ENCODE assay signal across 36 cellular contexts in genomic region chr10:43134126-43134905, GRCh38. TPM values are rescaled to one million over a fixed set of nuclear protein-coding genes. Genes with fewer than 3 reads are reported as not detected.
A peak's percentile ranks its signal among the peaks of the same experiment; 100 is the strongest.
DNase-seq lines count a peak whose midpoint lies in the region; ATAC-seq, FAIRE-seq and TF ChIP-seq lines count a peak whose summit lies in the region.
"Had no signal": no experiment of that assay in that cellular context is flagged by ENCODE, and none has a peak within 500 bp of the region (broad histone marks: within the 10 kb centered on the region; RNA-seq: fewer than 3 reads in every experiment).

No MANE protein-coding gene starts in this region.

- no peak overlapping the region for H2AFZ ChIP-seq in smooth muscle cell (ENCODE audit: low read depth)

- H3K4me2 ChIP-seq in A549 (peak overlapping the region; percentile 27; the same call in 1 of the 3 replicates), smooth muscle cell (no peak overlapping the region)
- H3K4me2 ChIP-seq in BLaER1 treated with 17β-estradiol and CSF1 and Interleukin-3, amounts not matched to agents 10 nM and 100 nM: peak overlapping the region in 10 of 11 experiments; percentile 5 to 98 (median 68); a peak in 14 of 22 replicates

- no peaks in the 10 kb centered on the region for H3K36me3 ChIP-seq in BLaER1 treated with 17β-estradiol and CSF1 and Interleukin-3, amounts not matched to agents 10 nM and 100 nM
- H3K36me3 ChIP-seq in uterus (no peaks in the 10 kb centered on the region), smooth muscle cell (ENCODE audit: low read depth) (no peaks in the 10 kb centered on the region)
- H3K36me3 ChIP-seq: colonic mucosa, left lung, right atrium auricular region, thoracic aorta, WERI-Rb-1 had no signal

- peaks cover 27% of the 10 kb centered on the region for H3K79me2 ChIP-seq in smooth muscle cell (ENCODE audit: low read depth)

- POLR2A ChIA-PET in A549 (lab: Yijun Ruan, JAX): no interaction called here

- TF ChIP-seq EP300 in A549 (IDR thresholded peaks at IDR 0.05): no peak

- BruUV-seq in Calu3 (replicated peaks; lab: Mats Ljungman, UMichigan): no TSS peak

- ATAC-seq in A549: no peak
- ATAC-seq: left lung; Panc1; stimulated activated naive CD8-positive, alpha-beta T cell treated with anti-CD3 and anti-CD28 coated beads, Interleukin-15, amount 100 ng/mL, for 72 hours had no signal

- no peak overlapping the region for H3K27ac Mint-ChIP-seq in Calu3 (ENCODE audit: unreplicated experiment)
- H3K27ac Mint-ChIP-seq: activated naive CD8-positive, alpha-beta T cell treated with anti-CD3 and anti-CD28 coated beads, Interleukin-2, amount 10 ng/mL, durations not matched to agents 7 days and 5 days; activated T-cell treated with anti-CD3 and anti-CD28 coated beads, Interleukin-2, amount 50 U/mL, for 24 hours; stimulated activated naive CD8-positive, alpha-beta T cell treated with anti-CD3 and anti-CD28 coated beads, Interleukin-15, amount 100 ng/mL, for 72 hours had no signal

- peaks cover 4% of the 10 kb centered on the region for H3K4me1 Mint-ChIP-seq in Calu3 (ENCODE audit: low read depth, unreplicated experiment)

- intact Hi-C loops in Calu3 (cut with micrococcal nuclease; ENCODE audit: unreplicated experiment): loop anchor here (10.0 kb wide), 1 partner anchor 220 kb away; no protein-coding TSS in a partner anchor
- intact Hi-C loops in uterus (cut with DNase I; ENCODE audit: low total_unique reads): no loop called here

- WGBS in A549 (ENCODE audit: missing lambda C conversion rate): 55% methylated on average over 5 of the region's 5 CpGs
- 87% methylated on average over 5 of the region's 5 CpGs for WGBS in smooth muscle cell (ENCODE audit: low lambda C conversion rate)

- CTCF ChIA-PET in A549 (lab: Yijun Ruan, JAX) (interaction anchor here (0.9 kb wide), 1 partner anchor 29 kb away, joined by 3 read pairs; no protein-coding TSS in a partner anchor), Calu3 (lab: Charles Lee) (no interaction called here)

- DNase-seq in A549 (ENCODE audit: low read depth in 1 of 2, low spot score in 1 of 2) (no peak), M059J (ENCODE audit: low read depth) (peak; percentile 19), iPS-NIHi7 (ENCODE audit: extremely low spot score) (peak; percentile 2), Calu3 (no peak), uterus (no peak), smooth muscle cell (lab: John Stamatoyannopoulos, UW; ENCODE audit: unreplicated experiment) (no peak)
- DNase-seq: activated CD4-positive, alpha-beta T cell treated with anti-CD3 and anti-CD28 coated beads for 4 hours; activated effector memory CD4-positive, alpha-beta T cell treated with anti-CD3 and anti-CD28 coated beads, Interleukin-2, amount 50 U/mL, for 16 hours; activated naive CD8-positive, alpha-beta T cell treated with anti-CD3 and anti-CD28 coated beads, Interleukin-2, amount 10 ng/mL, durations not matched to agents 7 days and 5 days; activated T-cell treated with anti-CD3 and anti-CD28 coated beads, Interleukin-2, amount 50 U/mL, for 24 hours; aorta; COR-L47; DMS79 treated with DMSO at 0.1 percent for 48 hours; effector CD4-positive, alpha-beta T cell; left lung; NCI-H1105 treated with DMSO at 0.1 percent for 48 hours; NCI-H2029; NCI-H226; NCI-H526 treated with DMSO at 0.1 percent for 48 hours; SHP77; stimulated activated CD4-positive, alpha-beta T cell treated with anti-CD3 and anti-CD28 coated beads, Interleukin-2, amount 100 ng/mL, for 24 hours; stimulated activated naive CD8-positive, alpha-beta T cell treated with anti-CD3 and anti-CD28 coated beads, Interleukin-15, amount 100 ng/mL, for 72 hours; T1000; WERI-Rb-1 had no signal

- H4K20me1 ChIP-seq in BLaER1 treated with 17β-estradiol and CSF1 and Interleukin-3, amounts not matched to agents 10 nM and 100 nM: peaks cover 0 to 10% (median 0%) of the 10 kb centered on the region in 11 experiments; a peak in 2 of 22 replicates
- H4K20me1 ChIP-seq in smooth muscle cell (ENCODE audit: low read depth): peaks cover 4% of the 10 kb centered on the region

- no peak for TF ChIP-seq RAD21 in A549 (conservative IDR thresholded peaks at IDR 0.05 in 1 of 2, IDR thresholded peaks at IDR 0.05 in 1 of 2)

- H3K27ac ChIP-seq in A549: no peak overlapping the region
- peak overlapping the region in 4 of 11 experiments; percentile 40 to 65 (median 60); a peak in 6 of 22 replicates for H3K27ac ChIP-seq in BLaER1 treated with 17β-estradiol and CSF1 and Interleukin-3, amounts not matched to agents 10 nM and 100 nM
- no peak overlapping the region for H3K27ac ChIP-seq in uterus
- H3K27ac ChIP-seq in smooth muscle cell (ENCODE audit: low read depth): no peak overlapping the region
- H3K27ac ChIP-seq: C4-2B, colonic mucosa, left lung, right atrium auricular region, thoracic aorta, WERI-Rb-1 had no signal

- H3K27me3 Mint-ChIP-seq in Calu3 (ENCODE audit: unreplicated experiment): peaks cover 49% of the 10 kb centered on the region
- H3K27me3 Mint-ChIP-seq: activated naive CD8-positive, alpha-beta T cell treated with anti-CD3 and anti-CD28 coated beads, Interleukin-2, amount 10 ng/mL, durations not matched to agents 7 days and 5 days; activated T-cell treated with anti-CD3 and anti-CD28 coated beads, Interleukin-2, amount 50 U/mL, for 24 hours; IgD-negative memory B cell; stimulated activated naive CD8-positive, alpha-beta T cell treated with anti-CD3 and anti-CD28 coated beads, Interleukin-15, amount 100 ng/mL, for 72 hours had no signal

- no peak overlapping the region for H3K4me3 ChIP-seq in A549
- H3K4me3 ChIP-seq in BLaER1 treated with 17β-estradiol and CSF1 and Interleukin-3, amounts not matched to agents 10 nM and 100 nM: peak overlapping the region in 1 of 10 experiments; percentile 18; a peak in 1 of 20 replicates
- H3K4me3 ChIP-seq in uterus: no peak overlapping the region
- no peak overlapping the region for H3K4me3 ChIP-seq in smooth muscle cell
- H3K4me3 ChIP-seq: colonic mucosa, left lung, right atrium auricular region, thoracic aorta had no signal

- H3F3A ChIP-seq in smooth muscle cell (ENCODE audit: low read depth): peaks cover 17% of the 10 kb centered on the region

- H3K27me3 ChIP-seq in BLaER1 treated with 17β-estradiol and CSF1 and Interleukin-3, amounts not matched to agents 10 nM and 100 nM: no peaks in the 10 kb centered on the region
- H3K27me3 ChIP-seq in uterus: no peaks in the 10 kb centered on the region
- no peaks in the 10 kb centered on the region for H3K27me3 ChIP-seq in smooth muscle cell (ENCODE audit: low read depth)
- H3K27me3 ChIP-seq: colonic mucosa, left lung, right atrium auricular region had no signal

- H3K36me3 Mint-ChIP-seq in Calu3 (ENCODE audit: insufficient read depth, unreplicated experiment): peaks cover 33% of the 10 kb centered on the region

- no peaks in the 10 kb centered on the region for H3K9me3 Mint-ChIP-seq in Calu3 (ENCODE audit: low read depth, unreplicated experiment)
- H3K9me3 Mint-ChIP-seq: activated naive CD8-positive, alpha-beta T cell treated with anti-CD3 and anti-CD28 coated beads, Interleukin-2, amount 10 ng/mL, durations not matched to agents 7 days and 5 days; activated T-cell treated with anti-CD3 and anti-CD28 coated beads, Interleukin-2, amount 50 U/mL, for 24 hours; stimulated activated naive CD8-positive, alpha-beta T cell treated with anti-CD3 and anti-CD28 coated beads, Interleukin-15, amount 100 ng/mL, for 72 hours had no signal

- TF ChIP-seq CTCF in A549 (IDR thresholded peaks at IDR 0.05) (no peak), Calu3 (IDR thresholded peaks at IDR 0.05; ENCODE audit: unreplicated experiment) (no peak), uterus (IDR thresholded peaks at IDR 0.05) (no peak), smooth muscle cell (IDR thresholded peaks at IDR 0.05; ENCODE audit: borderline replicate concordance, insufficient read depth, poor library complexity, severe bottlenecking) (no peak)

- no peak for FAIRE-seq in A549 (lab: Jason Lieb, UNC)
- FAIRE-seq: GM18507, GM19239, H1, islet of Langerhans had no signal

- H3K4me3 Mint-ChIP-seq in Calu3 (ENCODE audit: low read depth, unreplicated experiment): no peak overlapping the region
- H3K4me3 Mint-ChIP-seq: activated naive CD8-positive, alpha-beta T cell treated with anti-CD3 and anti-CD28 coated beads, Interleukin-2, amount 10 ng/mL, durations not matched to agents 7 days and 5 days; activated T-cell treated with anti-CD3 and anti-CD28 coated beads, Interleukin-2, amount 50 U/mL, for 24 hours; stimulated activated naive CD8-positive, alpha-beta T cell treated with anti-CD3 and anti-CD28 coated beads, Interleukin-15, amount 100 ng/mL, for 72 hours had no signal

- TF ChIP-seq POLR2A in A549 (IDR thresholded peaks at IDR 0.05; ENCODE audit: low read length) (no peak), uterus (IDR thresholded peaks at IDR 0.05) (no peak)

- H3K9ac ChIP-seq in BLaER1 treated with 17β-estradiol and CSF1 and Interleukin-3, amounts not matched to agents 10 nM and 100 nM: peak overlapping the region in 1 of 11 experiments; percentile 50; a peak in 1 of 22 replicates
- H3K9ac ChIP-seq in smooth muscle cell (ENCODE audit: low read depth): no peak overlapping the region

- H3K4me1 ChIP-seq in A549: peaks cover 10% of the 10 kb centered on the region; the same call in 1 of the 3 replicates
- peaks cover 37 to 80% (median 69%) of the 10 kb centered on the region in 10 experiments for H3K4me1 ChIP-seq in BLaER1 treated with 17β-estradiol and CSF1 and Interleukin-3, amounts not matched to agents 10 nM and 100 nM
- no peaks in the 10 kb centered on the region for H3K4me1 ChIP-seq in uterus
- peaks cover 11% of the 10 kb centered on the region for H3K4me1 ChIP-seq in smooth muscle cell (ENCODE audit: low read depth)
- H3K4me1 ChIP-seq: colonic mucosa had no signal

- H3K9me3 ChIP-seq in A549 (no peaks in the 10 kb centered on the region), uterus (no peaks in the 10 kb centered on the region), smooth muscle cell (replicated peaks; ENCODE audit: low read depth) (no peaks in the 10 kb centered on the region)
- H3K9me3 ChIP-seq in BLaER1 treated with 17β-estradiol and CSF1 and Interleukin-3, amounts not matched to agents 10 nM and 100 nM (replicated peaks in 1 of 11): no peaks in the 10 kb centered on the region
- H3K9me3 ChIP-seq: colonic mucosa, left lung, right atrium auricular region, thoracic aorta had no signal

RNA-seq across cellular contexts. Expression of gene CSGALNACT2, which starts 3.9 kb away (rescaled TPM):
- polyA plus RNA-seq in A549 (2011; rRNA removed) (24.1 and 29.9 TPM in 2 replicates), A549 (2017; fragmentation: RNase III; extraction: RNeasy Plus Mini Kit Qiagen cat#74134 plus additional on column Dnase treatment) (10.0 to 11.2 TPM (median 10.8 TPM) in 3 replicates), smooth muscle cell (29.1 and 35.6 TPM in 2 replicates)
- polyA plus RNA-seq in A549 (2012; cell fraction: cytosol; rRNA removed): 5.3 and 5.4 TPM in 2 replicates
- 3.0 and 6.5 TPM in 2 replicates for polyA plus RNA-seq in A549 (2012; cell fraction: nucleus; rRNA removed)
- polyA minus RNA-seq in A549 (2011; rRNA and poly(A)+ RNA removed): 9.7 and 11.2 TPM in 2 replicates
- 2.0 and 4.5 TPM in 2 replicates for total RNA-seq in M059J (2014; rRNA removed; shearing (Covaris generic))
- total RNA-seq in Calu3 (2022) (8.9 and 10.0 TPM in 2 replicates), uterus (10 to 100 TPM; 18.4 to 43.7 (median 25.1) TPM), smooth muscle cell (40.4 and 43.2 TPM in 2 replicates)

RNA-seq across cellular contexts. Expression of gene RET, which starts 57.4 kb away (rescaled TPM):
- polyA plus RNA-seq in A549 (2011; rRNA removed) (0.08 and 0.20 TPM in 2 replicates), A549 (2017; fragmentation: RNase III; extraction: RNeasy Plus Mini Kit Qiagen cat#74134 plus additional on column Dnase treatment) (0.22 to 0.44 TPM (median 0.41 TPM) in 3 replicates), smooth muscle cell (0.70 and 1.7 TPM in 2 replicates)
- polyA plus RNA-seq in A549 (2012; cell fraction: cytosol; rRNA removed): 0.14 and 0.16 TPM in 2 replicates
- 0.49 and 0.56 TPM in 2 replicates for polyA plus RNA-seq in A549 (2012; cell fraction: nucleus; rRNA removed)
- 0.04 and 0.19 TPM in 2 replicates for polyA minus RNA-seq in A549 (2011; rRNA and poly(A)+ RNA removed)
- total RNA-seq in M059J (2014; rRNA removed; shearing (Covaris generic)): 0.15 TPM in 1 of 2 replicates, not detected in the other
- total RNA-seq in Calu3 (2022) (0.07 TPM in 1 of 2 replicates, not detected in the other), uterus (1 to 10 TPM in 2 of 4 donors, under 1 TPM in 2; under 0.01 to 6.3 (median 1.0) TPM), smooth muscle cell (0.94 and 1.9 TPM in 2 replicates)
- total RNA-seq: HT-29 had no signal

Comparison
In these comparisons a context has a peak if more than half of its experiments do, and no peak if none do; other contexts are left out.
1. DNase-seq: peak in M059J (single experiment) and iPS-NIHi7 (single experiment); none in A549 (0 of 2), Calu3 (single experiment), uterus (0 of 2) and smooth muscle cell (single experiment).